In the genomic region with DNA sequence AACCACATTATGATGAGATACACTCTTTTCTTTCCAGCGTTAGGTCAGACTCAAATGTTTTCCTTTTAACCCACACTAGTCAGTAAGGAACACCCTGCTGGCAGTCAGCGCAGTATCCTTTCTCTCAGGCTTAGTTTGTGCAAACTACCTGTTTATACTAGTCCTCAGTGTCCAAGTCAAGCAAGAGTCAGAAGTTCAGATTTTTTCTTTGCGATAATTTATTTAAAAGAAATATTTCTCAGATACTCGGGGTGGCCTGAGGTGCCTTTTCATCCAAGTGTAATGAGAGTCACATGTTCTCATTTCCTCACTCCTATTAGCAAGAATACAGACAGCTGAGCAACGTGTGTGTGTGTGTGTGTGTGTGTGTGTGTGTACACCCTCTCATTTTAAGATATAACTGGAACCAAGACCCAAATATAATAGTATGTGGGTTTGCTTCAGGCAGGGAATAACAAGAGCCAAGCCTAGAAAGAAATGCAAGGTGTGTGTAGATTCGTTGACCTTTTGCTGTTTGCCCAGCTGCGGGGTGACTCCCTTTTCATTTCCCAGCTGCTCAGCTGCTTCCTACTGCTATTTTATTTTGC, we compare ENCODE assay signal across 12 cellular contexts.
DNase-seq lines count a peak whose midpoint lies in the region; ATAC-seq and TF ChIP-seq lines count a peak whose summit lies in the region.
"Had no signal": no experiment of that assay in that cellular context is flagged by ENCODE, and none has a peak within 500 bp of the region (broad histone marks: within the 10 kb centered on the region; RNA-seq: fewer than 3 reads in every experiment).

No MANE protein-coding gene starts in this region.

- DNase-seq in Calu3 (peak; percentile 5), NCI-H2227 treated with DMSO at 0.1 percent for 48 hours (lab: John Stamatoyannopoulos, UW) (peak; percentile 73), neural crest cell (ENCODE audit: low read depth, low spot score) (no peak), NCI-H524 (lab: John Stamatoyannopoulos, UW) (no peak), mesenteric fat pad (ENCODE audit: low spot score) (no peak)
- DNase-seq: cerebellar nuclear complex; DND-41; RPMI8226; stimulated activated CD4-positive, alpha-beta T cell treated with anti-CD3 and anti-CD28 coated beads, Interleukin-4, amount 100 ng/mL, for 24 hours had no signal

- H3K4me1 ChIP-seq in esophagus (ENCODE audit: control insufficient read depth in 2 of 2, insufficient read depth in 2 of 2, low read length in 1 of 2) = peaks cover 0 to 2% of the 10 kb centered on the region in 2 donors

- H3K27ac Mint-ChIP-seq in Calu3 (ENCODE audit: unreplicated experiment) (peak overlapping the region; percentile 57), neural crest cell (ENCODE audit: unreplicated experiment) (peak overlapping the region; percentile 1)

- H3K36me3 ChIP-seq in esophagus (ENCODE audit: control insufficient read depth in 2 of 2, insufficient read depth in 2 of 2, low read length in 1 of 2) = no peaks in the 10 kb centered on the region

- BruUV-seq in Calu3 (replicated peaks; lab: Mats Ljungman, UMichigan) = no TSS peak

- CTCF ChIA-PET in Calu3 (lab: Charles Lee) = interaction anchor here (0.7 to 1.1 kb wide), 2 partner anchors 37 to 142 kb away, joined by 3 to 4 read pairs; no protein-coding TSS in a partner anchor

- 14 to 21% methylated on average over 7 of the region's 7 CpGs for WGBS in esophagus, 2 donors

- no peaks in the 10 kb centered on the region for H3K27me3 ChIP-seq in esophagus (ENCODE audit: control insufficient read depth in 1 of 2, insufficient read depth in 2 of 2, low read length in 2 of 2)

- H3K4me3 Mint-ChIP-seq in Calu3 (ENCODE audit: low read depth, unreplicated experiment) (no peak overlapping the region), neural crest cell (peak overlapping the region; percentile 2)

- H3K27ac ChIP-seq in esophagus (ENCODE audit: low read depth in 2 of 2, low read length in 1 of 2) = peak overlapping the region; percentile 7 to 49

- intact Hi-C loops in Calu3 (cut with micrococcal nuclease; ENCODE audit: unreplicated experiment) = loop anchor here (2.0 kb wide), 1 partner anchor 193 kb away; no protein-coding TSS in a partner anchor

- H3K4me3 ChIP-seq in esophagus (ENCODE audit: low read depth in 1 of 2, low read length in 2 of 2) = no peak overlapping the region

- ATAC-seq in HG03159 (IDR thresholded peaks at IDR 0.05; ENCODE audit: unreplicated experiment) (no peak), GM18907 (IDR thresholded peaks at IDR 0.05; ENCODE audit: unreplicated experiment) (no peak)

- TF ChIP-seq CTCF in Calu3 (IDR thresholded peaks at IDR 0.05; ENCODE audit: unreplicated experiment) (no peak), neural crest cell (conservative IDR thresholded peaks at IDR 0.05) (no peak)

- no peaks in the 10 kb centered on the region for H3K27me3 Mint-ChIP-seq in Calu3 (ENCODE audit: unreplicated experiment)
- H3K27me3 Mint-ChIP-seq in neural crest cell (ENCODE audit: low read depth) = no peaks in the 10 kb centered on the region

- H3K9me3 Mint-ChIP-seq in Calu3 (ENCODE audit: low read depth, unreplicated experiment) (no peaks in the 10 kb centered on the region), neural crest cell (peaks cover 2% of the 10 kb centered on the region)

- H3K36me3 Mint-ChIP-seq in Calu3 (ENCODE audit: insufficient read depth, unreplicated experiment) (no peaks in the 10 kb centered on the region), neural crest cell (ENCODE audit: low read depth) (no peaks in the 10 kb centered on the region)

- H3K4me1 Mint-ChIP-seq in Calu3 (ENCODE audit: low read depth, unreplicated experiment) (peaks cover 7% of the 10 kb centered on the region), neural crest cell (peaks cover 42% of the 10 kb centered on the region)

- no peaks in the 10 kb centered on the region for H3K9me3 ChIP-seq in esophagus (ENCODE audit: control insufficient read depth in 2 of 2, insufficient read depth in 1 of 2, low read depth in 1 of 2, low read length in 1 of 2)

Comparison
In these comparisons a context has a peak if more than half of its experiments do, and no peak if none do; other contexts are left out.
1. DNase-seq: peak in Calu3 (single experiment) and NCI-H2227 treated with DMSO at 0.1 percent for 48 hours (single experiment); none in neural crest cell (single experiment), NCI-H524 (0 of 2) and mesenteric fat pad (single experiment).